Comparison of ENCODE assay signal across 8 cellular contexts in the genomic region with DNA sequence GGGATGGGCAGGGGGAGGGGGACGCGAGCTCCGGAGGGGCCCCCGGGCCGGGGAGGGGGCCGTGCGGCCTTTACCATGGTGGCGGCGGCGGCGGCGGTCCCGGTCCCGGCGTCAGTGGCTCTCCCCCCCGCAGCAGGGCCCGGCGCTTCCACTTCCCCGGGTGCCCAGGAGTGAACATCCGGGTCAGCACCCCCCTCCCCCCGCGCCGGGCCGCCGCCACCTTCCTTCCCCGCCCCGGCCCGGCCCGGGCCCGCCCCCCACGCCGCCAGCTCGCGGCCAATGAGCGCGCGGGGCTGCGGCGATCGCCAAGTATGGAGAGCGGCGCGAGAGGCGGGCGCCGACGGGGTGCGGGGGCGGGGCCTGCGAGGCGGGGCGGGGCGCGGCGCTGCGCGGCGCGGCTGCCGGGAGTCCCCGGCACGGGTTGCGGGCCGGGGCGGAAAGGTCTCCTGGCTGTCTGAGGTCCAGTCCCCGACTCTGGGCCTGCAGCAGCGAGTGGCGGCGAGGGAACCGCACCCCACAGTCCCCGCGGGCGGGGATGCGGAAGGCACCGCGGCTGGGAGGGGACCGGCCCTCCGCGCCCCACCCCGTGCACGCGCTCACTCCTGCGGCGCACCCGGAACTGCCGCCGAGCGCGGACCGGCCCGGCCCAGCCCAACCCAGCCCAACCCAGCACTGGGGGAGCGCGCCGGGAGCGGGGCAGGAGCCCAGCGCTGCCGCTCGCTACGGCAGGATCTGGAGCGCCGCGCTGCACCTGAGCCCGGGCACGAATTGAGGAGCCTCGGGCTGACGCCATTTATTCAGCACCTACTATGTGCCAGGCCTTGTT. TPM values are rescaled to one million over a fixed set of nuclear protein-coding genes. Genes with fewer than 3 reads are reported as not detected.
DNase-seq lines count a peak whose midpoint lies in the region; ATAC-seq and TF ChIP-seq lines count a peak whose summit lies in the region.

A gene (minus strand): TSS at position 178 of the 826 bp plus-strand sequence. CDS start 101 bp downstream, at position 77.

- peaks cover 21% of the 10 kb centered on the region for H4K20me1 ChIP-seq in SU-DHL-6 (ENCODE audit: low read depth, low read length)

- H3K4me1 ChIP-seq in ovary (ENCODE audit: insufficient read depth) (peaks cover 29% of the 10 kb centered on the region), thoracic aorta (ENCODE audit: control insufficient read depth in 1 of 2, low read depth in 2 of 2) (peaks cover 37 to 58% of the 10 kb centered on the region in 2 donors)

- H3K9ac ChIP-seq in SU-DHL-6 (ENCODE audit: low read length), result peak within 1 kb of the TSS; percentile 99

- no peak for TF ChIP-seq EP300 in ovary (IDR thresholded peaks at IDR 0.05)

- peak; percentile 86 for TF ChIP-seq POLR2A in ovary (IDR thresholded peaks at IDR 0.05)

- no peaks in the 10 kb centered on the region for H3K9me3 Mint-ChIP-seq in activated naive CD8-positive, alpha-beta T cell treated with anti-CD3 and anti-CD28 coated beads for 36 hours
- peaks cover 12% of the 10 kb centered on the region for H3K9me3 Mint-ChIP-seq in glutamatergic neuron (ENCODE audit: unreplicated experiment)

- no peaks in the 10 kb centered on the region for H3K9me3 ChIP-seq in SU-DHL-6 (ENCODE audit: insufficient read depth, low read length)
- H3K9me3 ChIP-seq in ovary, result no peaks in the 10 kb centered on the region
- no peaks in the 10 kb centered on the region for H3K9me3 ChIP-seq in thoracic aorta

- H3K27me3 Mint-ChIP-seq in activated naive CD8-positive, alpha-beta T cell treated with anti-CD3 and anti-CD28 coated beads for 36 hours, result no peaks in the 10 kb centered on the region
- H3K27me3 Mint-ChIP-seq in glutamatergic neuron (ENCODE audit: unreplicated experiment), result peaks cover 4% of the 10 kb centered on the region

- H2AFZ ChIP-seq in SU-DHL-6 (ENCODE audit: low read depth, low read length, severe bottlenecking), result peak within 1 kb of the TSS; percentile 49

- WGBS in ovary, 3 donors, result 0 to 1% (median 0%) methylated on average over 43 to 104 of the region's 106 CpGs

- intact Hi-C loops in ovary (cut with DNase I), result loop anchor here (5.0 to 10.0 kb wide), 6 partner anchors 48 to 162 kb away; a partner anchor contains a TSS

- H3K36me3 ChIP-seq in SU-DHL-6 (ENCODE audit: low read length) (no peaks in the 10 kb centered on the region), ovary (no peaks in the 10 kb centered on the region), thoracic aorta (no peaks in the 10 kb centered on the region)

- peaks cover 17% of the 10 kb centered on the region for H3K36me3 Mint-ChIP-seq in activated naive CD8-positive, alpha-beta T cell treated with anti-CD3 and anti-CD28 coated beads for 36 hours
- no peaks in the 10 kb centered on the region for H3K36me3 Mint-ChIP-seq in glutamatergic neuron (ENCODE audit: unreplicated experiment)

- H3F3A ChIP-seq in SU-DHL-6 (ENCODE audit: insufficient read depth), result 0 out of 2 replicates have a peak, but pooled peaks cover 4% of the 10 kb centered on the region

- no peak for TF ChIP-seq CTCF in HFF-Myc (IDR thresholded peaks at IDR 0.05; ENCODE audit: low read depth, low read length, missing control alignments)
- TF ChIP-seq CTCF in SU-DHL-6 (IDR thresholded peaks at IDR 0.05; ENCODE audit: insufficient read depth, low read length, poor library complexity, severe bottlenecking), result no peak
- TF ChIP-seq CTCF in glutamatergic neuron (IDR thresholded peaks at IDR 0.05; ENCODE audit: partially characterized antibody, unreplicated experiment), result no peak
- TF ChIP-seq CTCF in ovary (IDR thresholded peaks at IDR 0.05), result no peak
- no peak for TF ChIP-seq CTCF in thoracic aorta (IDR thresholded peaks at IDR 0.05)

- no peaks in the 10 kb centered on the region for H3K27me3 ChIP-seq in SU-DHL-6 (ENCODE audit: low read length)
- no peaks in the 10 kb centered on the region for H3K27me3 ChIP-seq in ovary
- H3K27me3 ChIP-seq in thoracic aorta (replicated peaks; ENCODE audit: insufficient read depth), result no peaks in the 10 kb centered on the region

- H3K27ac ChIP-seq in SU-DHL-6 (ENCODE audit: low read depth, low read length) (peak within 1 kb of the TSS; percentile 87), ovary (peak within 1 kb of the TSS; percentile 92 to 94), thoracic aorta (peak within 1 kb of the TSS; percentile 95 to 97)

- no peak for DNase-seq in HFF-Myc (ENCODE audit: extremely low read depth, low read depth)
- DNase-seq in MV-4-11 (lab: John Stamatoyannopoulos, UW), result peak; percentile 76
- DNase-seq in activated naive CD8-positive, alpha-beta T cell treated with anti-CD3 and anti-CD28 coated beads for 36 hours, result peak; percentile 96
- peak; percentile 96 for DNase-seq in glutamatergic neuron
- peak; percentile 95 to 97 (median 96) for DNase-seq in ovary
- peak; percentile 80 for DNase-seq in thoracic aorta (ENCODE audit: low spot score)

- peak; percentile 80 for ATAC-seq in thoracic aorta (ENCODE audit: insufficient number of reproducible peaks, low FRiP score, low read depth)

- peaks cover 58% of the 10 kb centered on the region for H3K4me1 Mint-ChIP-seq in activated naive CD8-positive, alpha-beta T cell treated with anti-CD3 and anti-CD28 coated beads for 36 hours
- H3K4me1 Mint-ChIP-seq in glutamatergic neuron (ENCODE audit: low read depth, unreplicated experiment), result peaks cover 38% of the 10 kb centered on the region

- peak within 1 kb of the TSS; percentile 94 for H3K27ac Mint-ChIP-seq in activated naive CD8-positive, alpha-beta T cell treated with anti-CD3 and anti-CD28 coated beads for 36 hours
- H3K27ac Mint-ChIP-seq in glutamatergic neuron (ENCODE audit: unreplicated experiment), result peak within 1 kb of the TSS; percentile 92

- H3K9me2 ChIP-seq in SU-DHL-6 (replicated peaks; ENCODE audit: insufficient read depth, low read length), result no peaks in the 10 kb centered on the region

- H3K4me3 ChIP-seq in GM08714 (ENCODE audit: low read length) (peak within 1 kb of the TSS; percentile 77), HFF-Myc (replicated peaks; ENCODE audit: low read depth, low read length) (peak within 1 kb of the TSS; percentile 89), SU-DHL-6 (ENCODE audit: insufficient read depth, low read length, poor library complexity, severe bottlenecking) (peak within 1 kb of the TSS; percentile 99), ovary (peak within 1 kb of the TSS; percentile 98), thoracic aorta (peak within 1 kb of the TSS; percentile 90)

- H3K4me2 ChIP-seq in SU-DHL-6 (ENCODE audit: low read depth, low read length, poor library complexity, severe bottlenecking), result peak within 1 kb of the TSS; percentile 80

- H3K4me3 Mint-ChIP-seq in activated naive CD8-positive, alpha-beta T cell treated with anti-CD3 and anti-CD28 coated beads for 36 hours, result peak within 1 kb of the TSS; percentile 97
- H3K4me3 Mint-ChIP-seq in glutamatergic neuron (ENCODE audit: unreplicated experiment), result peak within 1 kb of the TSS; percentile 98

- peaks cover 47% of the 10 kb centered on the region for H3K79me2 ChIP-seq in SU-DHL-6 (ENCODE audit: insufficient read depth, low read length)

RNA-seq across cellular contexts. Expression of the gene that starts here (rescaled TPM):
- 100 to 1,000 TPM; 324 to 332 TPM for total RNA-seq in activated naive CD8-positive, alpha-beta T cell treated with anti-CD3 and anti-CD28 coated beads for 36 hours
- total RNA-seq in glutamatergic neuron (ENCODE audit: unreplicated experiment) (326 TPM), ovary (100 to 1,000 TPM in 5 of 7 donors, 10 to 100 TPM in 2; 85.0 to 347 (median 258) TPM), thoracic aorta (100 to 1,000 TPM; 119 to 174 TPM)
- polyA plus RNA-seq in ovary, result 100 to 1,000 TPM; 253 to 391 TPM
